In the genomic region with DNA sequence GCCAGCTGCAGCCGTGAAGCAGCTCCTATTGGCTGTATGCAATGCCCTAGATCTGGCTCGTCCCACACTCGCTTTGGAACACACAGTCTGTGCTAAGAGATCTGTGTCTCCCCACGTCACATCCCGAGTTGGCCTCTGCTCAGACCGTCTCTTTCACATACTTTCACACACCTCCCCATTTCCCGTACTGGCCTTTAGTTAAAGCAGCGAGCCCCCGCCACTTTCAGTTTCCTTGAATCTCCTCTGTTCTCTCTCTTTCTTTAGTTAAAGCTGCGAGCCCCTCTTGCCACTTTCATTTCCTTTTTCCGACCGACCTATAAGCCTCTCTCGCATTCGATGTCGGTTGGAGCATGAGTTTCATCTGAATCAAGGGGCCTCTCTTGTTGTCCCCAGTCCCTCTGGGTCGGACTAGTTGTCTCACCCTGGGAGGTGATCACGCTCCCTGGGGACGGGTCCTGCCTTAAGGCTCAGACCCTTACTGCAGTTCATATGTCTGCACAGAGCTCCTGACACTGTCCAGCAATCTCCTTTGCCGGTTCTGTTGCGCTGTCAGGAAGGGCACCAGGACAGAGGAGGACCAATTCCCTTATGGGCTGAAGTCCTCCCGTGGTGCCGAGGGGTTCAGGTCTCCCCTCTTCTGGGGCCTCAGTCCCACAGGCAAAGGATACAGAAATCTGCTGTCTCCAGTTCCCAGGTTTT, we compare ENCODE assay signal across 10 cellular contexts.
DNase-seq lines count a peak whose midpoint lies in the region; ATAC-seq and TF ChIP-seq lines count a peak whose summit lies in the region.
"Had no signal": no experiment of that assay in that cellular context is flagged by ENCODE, and none has a peak within 500 bp of the region (broad histone marks: within the 10 kb centered on the region; RNA-seq: fewer than 3 reads in every experiment).

No MANE protein-coding gene starts in this region.

- ATAC-seq in GM21367 (IDR thresholded peaks at IDR 0.05; ENCODE audit: unreplicated experiment) (peak; percentile 91), HG03469 (IDR thresholded peaks at IDR 0.05; ENCODE audit: unreplicated experiment) (peak; percentile 65)
- ATAC-seq: gastrocnemius medialis had no signal

- no peak for TF ChIP-seq CTCF in GM10266 (IDR thresholded peaks at IDR 0.05; ENCODE audit: control insufficient read depth, insufficient read depth, low read depth, missing control alignments)

- DNase-seq in GM10266 (ENCODE audit: extremely low spot score), result peak; percentile 11
- DNase-seq in activated naive CD8-positive, alpha-beta T cell treated with anti-CD3 and anti-CD28 coated beads, Interleukin-2, amount 50 U/mL, for 16 hours (ENCODE audit: low read depth, low spot score), result peak; percentile 0
- no peak for DNase-seq in nucleus accumbens (lab: John Stamatoyannopoulos, UW)
- DNase-seq in NCI-H526 (lab: John Stamatoyannopoulos, UW), result no peak
- no peak for DNase-seq in medulla oblongata (ENCODE audit: extremely low spot score)
- DNase-seq: DMS53, gastrocnemius medialis, NCI-H2227 treated with DMSO at 0.1 percent for 48 hours had no signal

Comparison
In these comparisons a context has a peak if more than half of its experiments do, and no peak if none do; other contexts are left out.
1. DNase-seq: peak in GM10266 (single experiment) and activated naive CD8-positive, alpha-beta T cell treated with anti-CD3 and anti-CD28 coated beads, Interleukin-2, amount 50 U/mL, for 16 hours (single experiment); none in nucleus accumbens (0 of 56), NCI-H526 (0 of 2) and medulla oblongata (single experiment).